In genomic region chr4:65521666-65522065, GRCh38 we compare ENCODE assay signal across 17 cellular contexts.
"Had no signal": no experiment of that assay in that cellular context is flagged by ENCODE, and none has a peak within 500 bp of the region (broad histone marks: within the 10 kb centered on the region; RNA-seq: fewer than 3 reads in every experiment).

No MANE protein-coding gene starts in this region.

- FAIRE-seq: islet of Langerhans had no signal

- DNase-seq: effector CD4-positive, alpha-beta T cell; endodermal cell; foreskin melanocyte; heart right ventricle; hypothalamus; kidney glomerular epithelial cell; mammary epithelial cell; mucosa of descending colon; occipital lobe; right lobe of liver; spleen; stimulated activated CD4-positive, alpha-beta T cell treated with anti-CD3 and anti-CD28 coated beads, Interleukin-15, amount 100 ng/mL, for 24 hours; stimulated activated CD4-positive, alpha-beta T cell treated with anti-CD3 and anti-CD28 coated beads, Interleukin-1b, Interleukin-23, amount 100 ng/mL, for 48 hours; stimulated activated CD4-positive, alpha-beta T cell treated with anti-CD3 and anti-CD28 coated beads, Interleukin-4, amount 100 ng/mL, for 24 hours; testis; transverse colon had no signal
